Comparison of ENCODE assay signal across 12 cellular contexts in genomic region chr5:135377751-135378680, GRCh38. TPM values are rescaled to one million over a fixed set of nuclear protein-coding genes. Genes with fewer than 3 reads are reported as not detected.
DNase-seq lines count a peak whose midpoint lies in the region; ATAC-seq and TF ChIP-seq lines count a peak whose summit lies in the region.
"Had no signal": no experiment of that assay in that cellular context is flagged by ENCODE, and none has a peak within 500 bp of the region (broad histone marks: within the 10 kb centered on the region; RNA-seq: fewer than 3 reads in every experiment).

No MANE protein-coding gene starts in this region.

- intact Hi-C loops in CD8-positive, alpha-beta T cell (cut with DNase I, micrococcal nuclease), result no loop called here
- intact Hi-C loops in activated T-helper 1 cell treated with anti-CD3 and anti-CD28 coated beads, Interleukin-12 subunit alpha, Interleukin-12 subunit beta, Interleukin-2, Interleukin-4 antibody, amounts not matched to agents 30 ng/mL and 10 ng/mL and 1 ng/mL, durations not matched to agents 14 hours and 24 hours and 36 hours (cut with micrococcal nuclease), result loop anchor here (1.0 kb wide), 2 partner anchors 10 to 21 kb away; partner anchors contain the start of gene MACROH2A1

- no peak for TF ChIP-seq POLR2A in tibial nerve (IDR thresholded peaks at IDR 0.05)

- no peak overlapping the region for H3K27ac ChIP-seq in CD8-positive, alpha-beta T cell (ENCODE audit: low read depth, low read length)
- H3K27ac ChIP-seq in tibial nerve, result peak overlapping the region in 1 of 4 donors; percentile 11
- H3K27ac ChIP-seq: KMS-11 had no signal

- no peaks in the 10 kb centered on the region for H3K27me3 Mint-ChIP-seq in CD8-positive, alpha-beta T cell (ENCODE audit: low read depth)
- no peaks in the 10 kb centered on the region for H3K27me3 Mint-ChIP-seq in activated T-helper 1 cell treated with anti-CD3 and anti-CD28 coated beads, Interleukin-12 subunit alpha, Interleukin-12 subunit beta, Interleukin-2, Interleukin-4 antibody, amounts not matched to agents 30 ng/mL and 10 ng/mL and 1 ng/mL, durations not matched to agents 14 hours and 24 hours and 36 hours (ENCODE audit: insufficient read depth)
- H3K27me3 Mint-ChIP-seq in naive thymus-derived CD8-positive, alpha-beta T cell, result no peaks in the 10 kb centered on the region

- H3K4me1 Mint-ChIP-seq in CD8-positive, alpha-beta T cell (ENCODE audit: low read depth), result peaks cover 58% of the 10 kb centered on the region
- H3K4me1 Mint-ChIP-seq in activated T-helper 1 cell treated with anti-CD3 and anti-CD28 coated beads, Interleukin-12 subunit alpha, Interleukin-12 subunit beta, Interleukin-2, Interleukin-4 antibody, amounts not matched to agents 30 ng/mL and 10 ng/mL and 1 ng/mL, durations not matched to agents 14 hours and 24 hours and 36 hours (ENCODE audit: low read depth), result peaks cover 80% of the 10 kb centered on the region
- peaks cover 38 to 75% (median 69%) of the 10 kb centered on the region in 4 donors for H3K4me1 Mint-ChIP-seq in naive thymus-derived CD8-positive, alpha-beta T cell

- no peak for TF ChIP-seq CTCF in CD8-positive, alpha-beta T cell (IDR thresholded peaks at IDR 0.05)
- no peak for TF ChIP-seq CTCF in tibial nerve (IDR thresholded peaks at IDR 0.05)

- CTCF ChIA-PET in CD8-positive, alpha-beta T cell (lab: Charles Lee), result no interaction called here

- POLR2A ChIA-PET in CD8-positive, alpha-beta T cell (lab: Charles Lee), result no interaction called here
- POLR2A ChIA-PET in naive thymus-derived CD8-positive, alpha-beta T cell (lab: Charles Lee), result no interaction called here

- no peak for DNase-seq in CD8-positive, alpha-beta T cell
- DNase-seq in activated T-helper 1 cell treated with anti-CD3 and anti-CD28 coated beads, Interleukin-12 subunit alpha, Interleukin-12 subunit beta, Interleukin-2, Interleukin-4 antibody, amounts not matched to agents 30 ng/mL and 10 ng/mL and 1 ng/mL, durations not matched to agents 14 hours and 24 hours and 36 hours (ENCODE audit: low spot score), result no peak
- DNase-seq in naive thymus-derived CD8-positive, alpha-beta T cell, result no peak
- DNase-seq in Ammon's horn (ENCODE audit: low spot score) (no peak), tibial nerve (ENCODE audit: low spot score in 2 of 2) (no peak)
- no peak for DNase-seq in stimulated activated CD4-positive, alpha-beta T cell treated with anti-CD3 and anti-CD28 coated beads, Interleukin-4, amount 100 ng/mL, for 24 hours
- DNase-seq: DMS153, NCI-H510A, retina had no signal

- H3K4me3 ChIP-seq in CD8-positive, alpha-beta T cell (ENCODE audit: low read depth, low read length), result no peak overlapping the region
- H3K4me3 ChIP-seq in tibial nerve, result no peak overlapping the region

- peak overlapping the region; percentile 49 for H3K27ac Mint-ChIP-seq in CD8-positive, alpha-beta T cell
- peak overlapping the region; percentile 86 for H3K27ac Mint-ChIP-seq in activated T-helper 1 cell treated with anti-CD3 and anti-CD28 coated beads, Interleukin-12 subunit alpha, Interleukin-12 subunit beta, Interleukin-2, Interleukin-4 antibody, amounts not matched to agents 30 ng/mL and 10 ng/mL and 1 ng/mL, durations not matched to agents 14 hours and 24 hours and 36 hours
- peak overlapping the region in 6 of 10 donors; percentile 11 to 72 (median 57) for H3K27ac Mint-ChIP-seq in naive thymus-derived CD8-positive, alpha-beta T cell

- H3K9me3 Mint-ChIP-seq in CD8-positive, alpha-beta T cell, result no peaks in the 10 kb centered on the region
- H3K9me3 Mint-ChIP-seq in activated T-helper 1 cell treated with anti-CD3 and anti-CD28 coated beads, Interleukin-12 subunit alpha, Interleukin-12 subunit beta, Interleukin-2, Interleukin-4 antibody, amounts not matched to agents 30 ng/mL and 10 ng/mL and 1 ng/mL, durations not matched to agents 14 hours and 24 hours and 36 hours, result no peaks in the 10 kb centered on the region
- H3K9me3 Mint-ChIP-seq in naive thymus-derived CD8-positive, alpha-beta T cell, result no peaks in the 10 kb centered on the region

- no peaks in the 10 kb centered on the region for H3K27me3 ChIP-seq in CD8-positive, alpha-beta T cell (ENCODE audit: insufficient read depth, low read length)
- H3K27me3 ChIP-seq in tibial nerve, result no peaks in the 10 kb centered on the region

- H3K36me3 Mint-ChIP-seq in CD8-positive, alpha-beta T cell, result peaks cover 89% of the 10 kb centered on the region
- peaks cover 68% of the 10 kb centered on the region for H3K36me3 Mint-ChIP-seq in activated T-helper 1 cell treated with anti-CD3 and anti-CD28 coated beads, Interleukin-12 subunit alpha, Interleukin-12 subunit beta, Interleukin-2, Interleukin-4 antibody, amounts not matched to agents 30 ng/mL and 10 ng/mL and 1 ng/mL, durations not matched to agents 14 hours and 24 hours and 36 hours (ENCODE audit: low read depth)
- peaks cover 11 to 88% (median 18%) of the 10 kb centered on the region in 3 donors for H3K36me3 Mint-ChIP-seq in naive thymus-derived CD8-positive, alpha-beta T cell

- peaks cover 17% of the 10 kb centered on the region for H3K36me3 ChIP-seq in CD8-positive, alpha-beta T cell (ENCODE audit: insufficient read depth, low read length)
- peaks cover 0 to 92% (median 0%) of the 10 kb centered on the region in 3 donors for H3K36me3 ChIP-seq in tibial nerve

- no peak for ATAC-seq in CD8-positive, alpha-beta T cell
- ATAC-seq in GM21786 (IDR thresholded peaks at IDR 0.05; ENCODE audit: unreplicated experiment) (peak; percentile 14), HG03571 (IDR thresholded peaks at IDR 0.05; ENCODE audit: unreplicated experiment) (no peak)
- no peak for ATAC-seq in naive thymus-derived CD8-positive, alpha-beta T cell

- no peak overlapping the region for H3K4me3 Mint-ChIP-seq in CD8-positive, alpha-beta T cell
- peak overlapping the region; percentile 63 for H3K4me3 Mint-ChIP-seq in activated T-helper 1 cell treated with anti-CD3 and anti-CD28 coated beads, Interleukin-12 subunit alpha, Interleukin-12 subunit beta, Interleukin-2, Interleukin-4 antibody, amounts not matched to agents 30 ng/mL and 10 ng/mL and 1 ng/mL, durations not matched to agents 14 hours and 24 hours and 36 hours
- no peak overlapping the region for H3K4me3 Mint-ChIP-seq in naive thymus-derived CD8-positive, alpha-beta T cell

- 75 to 80% methylated on average over 17 of the region's 17 CpGs for WGBS in tibial nerve, 2 donors

- TF ChIP-seq EP300 in tibial nerve (IDR thresholded peaks at IDR 0.05), result no peak

- peaks cover 5% of the 10 kb centered on the region for H3K4me1 ChIP-seq in CD8-positive, alpha-beta T cell (ENCODE audit: insufficient read depth, low read length)
- H3K4me1 ChIP-seq in tibial nerve, result peaks cover 0 to 35% (median 3%) of the 10 kb centered on the region in 4 donors

- no peaks in the 10 kb centered on the region for H3K9me3 ChIP-seq in CD8-positive, alpha-beta T cell (ENCODE audit: low read length)
- H3K9me3 ChIP-seq in tibial nerve, result no peaks in the 10 kb centered on the region

RNA-seq across cellular contexts. Expression of gene MACROH2A1, which starts 21.0 kb away (rescaled TPM):
- total RNA-seq in CD8-positive, alpha-beta T cell, result 10 to 100 TPM; 89.2 to 91.9 TPM
- total RNA-seq in activated T-helper 1 cell treated with anti-CD3 and anti-CD28 coated beads, Interleukin-12 subunit alpha, Interleukin-12 subunit beta, Interleukin-2, Interleukin-4 antibody, amounts not matched to agents 30 ng/mL and 10 ng/mL and 1 ng/mL, durations not matched to agents 14 hours and 24 hours and 36 hours, result 315 and 317 TPM in 2 replicates
- 10 to 100 TPM; 96.3 to 99.5 TPM for total RNA-seq in naive thymus-derived CD8-positive, alpha-beta T cell
- polyA plus RNA-seq in naive thymus-derived CD8-positive, alpha-beta T cell, result 100 to 1,000 TPM; 101 to 121 (median 105) TPM
- 100 to 1,000 TPM; 164 to 268 (median 170) TPM for total RNA-seq in tibial nerve
